In genomic region chr7:26500749-26501352, GRCh38 we compare ENCODE assay signal across 7 cellular contexts.
DNase-seq lines count a peak whose midpoint lies in the region; ATAC-seq and TF ChIP-seq lines count a peak whose summit lies in the region.

No MANE protein-coding gene starts in this region.

- peak; percentile 71; the same call in 1 of the 2 replicates for TF ChIP-seq CTCF in KMS-11 (conservative IDR thresholded peaks at IDR 0.05; ENCODE audit: low read depth, low read length)
- TF ChIP-seq CTCF in coronary artery (IDR thresholded peaks at IDR 0.05): no peak

- no peak overlapping the region for H2AFZ ChIP-seq in KMS-11 (ENCODE audit: low read depth)

- H3K4me3 ChIP-seq in KMS-11 (IDR thresholded peaks at IDR 0.05; ENCODE audit: insufficient read depth, low read depth, low read length) (no peak overlapping the region), coronary artery (no peak overlapping the region)

- H4K20me1 ChIP-seq in KMS-11 (ENCODE audit: insufficient read depth): no peaks in the 10 kb centered on the region

- no peak overlapping the region for H3K9ac ChIP-seq in KMS-11

- H3K4me2 ChIP-seq in KMS-11: no peak overlapping the region

- H3K79me2 ChIP-seq in KMS-11 (ENCODE audit: insufficient read depth, low read depth): no peaks in the 10 kb centered on the region

- peaks cover 4% of the 10 kb centered on the region for H3K4me1 ChIP-seq in KMS-11 (ENCODE audit: low read depth, poor library complexity, severe bottlenecking)

- H3K36me3 ChIP-seq in KMS-11 (ENCODE audit: insufficient read depth): no peaks in the 10 kb centered on the region

- ATAC-seq in SK-N-SH treated with all-trans-retinoic acid at 6 μM for 48 hours (0 out of 3 replicates have a peak, but pooled peaks have one; percentile 45), HG02588 (IDR thresholded peaks at IDR 0.05; ENCODE audit: unreplicated experiment) (no peak)

- H3K27ac ChIP-seq in KMS-11 (no peak overlapping the region), coronary artery (no peak overlapping the region)

- peak; percentile 45 for DNase-seq in GM03348 (ENCODE audit: low spot score)
- peak; percentile 23 for DNase-seq in iris pigment epithelial cell (ENCODE audit: low read depth)
- DNase-seq in coronary artery (ENCODE audit: low spot score): no peak
- DNase-seq in activated effector memory CD4-positive, alpha-beta T cell treated with anti-CD3 and anti-CD28 coated beads, Interleukin-2, amount 50 U/mL, for 16 hours: no peak

- H3K27me3 ChIP-seq in KMS-11 (ENCODE audit: insufficient read depth, low read depth): no peaks in the 10 kb centered on the region

TF ChIP-seq in SK-N-SH treated with all-trans-retinoic acid at 6 μM for 48 hours, 23 proteins besides CTCF, POLR2A, EP300 and RAD21:
- no peak for TF ChIP-seq OSR1 (CRISPR knock-in tag; IDR thresholded peaks at IDR 0.05)
- no peak for TF ChIP-seq PATZ1 (CRISPR knock-in tag; IDR thresholded peaks at IDR 0.05; ENCODE audit: borderline replicate concordance)
- TF ChIP-seq GLIS3 (CRISPR knock-in tag; IDR thresholded peaks at IDR 0.05): no peak

Comparison
In these comparisons a context has a peak if more than half of its experiments do, and no peak if none do; other contexts are left out.
1. DNase-seq: peak in GM03348 (single experiment) and iris pigment epithelial cell (single experiment); none in coronary artery (single experiment) and activated effector memory CD4-positive, alpha-beta T cell treated with anti-CD3 and anti-CD28 coated beads, Interleukin-2, amount 50 U/mL, for 16 hours (single experiment).